Comparison of ENCODE assay signal across 1 cellular context in the genomic region with DNA sequence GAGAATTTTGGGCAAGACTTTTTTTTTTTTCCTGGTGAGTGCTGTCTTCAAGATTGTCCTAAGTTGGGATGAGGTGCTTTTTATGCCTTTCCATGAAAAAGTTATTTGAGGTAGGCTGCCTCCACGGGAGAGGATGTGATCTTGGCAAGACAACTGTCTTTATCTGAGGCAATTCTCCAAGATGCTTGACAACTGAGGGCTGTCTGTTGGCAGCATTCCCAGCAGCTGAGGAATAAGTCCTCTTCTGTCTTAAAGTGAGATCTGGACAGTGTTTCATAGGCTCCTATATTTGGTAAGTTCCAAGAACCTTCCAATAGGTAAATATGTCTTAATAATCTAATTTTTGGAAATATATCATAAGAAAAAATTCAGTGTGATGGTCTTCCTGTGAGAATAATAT.
TF ChIP-seq lines count a peak whose summit lies in the region.

No MANE protein-coding gene starts in this region.

TF ChIP-seq in SK-N-SH, 30 proteins besides CTCF, POLR2A, EP300 and RAD21 (continued from another document):
- TF ChIP-seq, protein P1, sequence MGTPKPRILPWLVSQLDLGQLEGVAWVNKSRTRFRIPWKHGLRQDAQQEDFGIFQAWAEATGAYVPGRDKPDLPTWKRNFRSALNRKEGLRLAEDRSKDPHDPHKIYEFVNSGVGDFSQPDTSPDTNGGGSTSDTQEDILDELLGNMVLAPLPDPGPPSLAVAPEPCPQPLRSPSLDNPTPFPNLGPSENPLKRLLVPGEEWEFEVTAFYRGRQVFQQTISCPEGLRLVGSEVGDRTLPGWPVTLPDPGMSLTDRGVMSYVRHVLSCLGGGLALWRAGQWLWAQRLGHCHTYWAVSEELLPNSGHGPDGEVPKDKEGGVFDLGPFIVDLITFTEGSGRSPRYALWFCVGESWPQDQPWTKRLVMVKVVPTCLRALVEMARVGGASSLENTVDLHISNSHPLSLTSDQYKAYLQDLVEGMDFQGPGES (IDR thresholded peaks at IDR 0.05; ENCODE audit: low read depth, low read length), result no peak
- TF ChIP-seq, protein P2, sequence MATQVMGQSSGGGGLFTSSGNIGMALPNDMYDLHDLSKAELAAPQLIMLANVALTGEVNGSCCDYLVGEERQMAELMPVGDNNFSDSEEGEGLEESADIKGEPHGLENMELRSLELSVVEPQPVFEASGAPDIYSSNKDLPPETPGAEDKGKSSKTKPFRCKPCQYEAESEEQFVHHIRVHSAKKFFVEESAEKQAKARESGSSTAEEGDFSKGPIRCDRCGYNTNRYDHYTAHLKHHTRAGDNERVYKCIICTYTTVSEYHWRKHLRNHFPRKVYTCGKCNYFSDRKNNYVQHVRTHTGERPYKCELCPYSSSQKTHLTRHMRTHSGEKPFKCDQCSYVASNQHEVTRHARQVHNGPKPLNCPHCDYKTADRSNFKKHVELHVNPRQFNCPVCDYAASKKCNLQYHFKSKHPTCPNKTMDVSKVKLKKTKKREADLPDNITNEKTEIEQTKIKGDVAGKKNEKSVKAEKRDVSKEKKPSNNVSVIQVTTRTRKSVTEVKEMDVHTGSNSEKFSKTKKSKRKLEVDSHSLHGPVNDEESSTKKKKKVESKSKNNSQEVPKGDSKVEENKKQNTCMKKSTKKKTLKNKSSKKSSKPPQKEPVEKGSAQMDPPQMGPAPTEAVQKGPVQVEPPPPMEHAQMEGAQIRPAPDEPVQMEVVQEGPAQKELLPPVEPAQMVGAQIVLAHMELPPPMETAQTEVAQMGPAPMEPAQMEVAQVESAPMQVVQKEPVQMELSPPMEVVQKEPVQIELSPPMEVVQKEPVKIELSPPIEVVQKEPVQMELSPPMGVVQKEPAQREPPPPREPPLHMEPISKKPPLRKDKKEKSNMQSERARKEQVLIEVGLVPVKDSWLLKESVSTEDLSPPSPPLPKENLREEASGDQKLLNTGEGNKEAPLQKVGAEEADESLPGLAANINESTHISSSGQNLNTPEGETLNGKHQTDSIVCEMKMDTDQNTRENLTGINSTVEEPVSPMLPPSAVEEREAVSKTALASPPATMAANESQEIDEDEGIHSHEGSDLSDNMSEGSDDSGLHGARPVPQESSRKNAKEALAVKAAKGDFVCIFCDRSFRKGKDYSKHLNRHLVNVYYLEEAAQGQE (IDR thresholded peaks at IDR 0.05; ENCODE audit: low read depth, low read length), result no peak
- TF ChIP-seq GABPA (IDR thresholded peaks at IDR 0.05; ENCODE audit: low read depth) (no peak), TCF12 (IDR thresholded peaks at IDR 0.05) (peak; percentile 94), ELF1 (IDR thresholded peaks at IDR 0.05) (no peak), SMC3 (IDR thresholded peaks at IDR 0.05; ENCODE audit: low read depth, low read length) (peak; percentile 11; the same call in 1 of the 2 replicates), MXI1 (IDR thresholded peaks at IDR 0.05; ENCODE audit: low read depth, low read length) (no peak), JUND (IDR thresholded peaks at IDR 0.05) (peak; percentile 38), TEAD4 (IDR thresholded peaks at IDR 0.05; ENCODE audit: borderline replicate concordance, insufficient read depth) (peak; percentile 29; the same call in 1 of the 2 replicates), MAX (IDR thresholded peaks at IDR 0.05; ENCODE audit: low read depth) (peak; percentile 18; the same call in 1 of the 2 replicates), RFX5 (IDR thresholded peaks at IDR 0.05; ENCODE audit: low read length) (no peak), FOXM1 (IDR thresholded peaks at IDR 0.05; ENCODE audit: low read depth) (no peak), TAF1 (IDR thresholded peaks at IDR 0.05; ENCODE audit: borderline replicate concordance, low read depth, low read length) (no peak), USF2 (IDR thresholded peaks at IDR 0.05; ENCODE audit: borderline replicate concordance, low read depth, low read length) (no peak), FOSL2 (IDR thresholded peaks at IDR 0.05; ENCODE audit: borderline replicate concordance, low read depth) (no peak), NRF1 (IDR thresholded peaks at IDR 0.05; ENCODE audit: low read depth, low read length) (no peak), YY1 (IDR thresholded peaks at IDR 0.05; ENCODE audit: low read depth) (no peak)
- TF ChIP-seq, protein P3, sequence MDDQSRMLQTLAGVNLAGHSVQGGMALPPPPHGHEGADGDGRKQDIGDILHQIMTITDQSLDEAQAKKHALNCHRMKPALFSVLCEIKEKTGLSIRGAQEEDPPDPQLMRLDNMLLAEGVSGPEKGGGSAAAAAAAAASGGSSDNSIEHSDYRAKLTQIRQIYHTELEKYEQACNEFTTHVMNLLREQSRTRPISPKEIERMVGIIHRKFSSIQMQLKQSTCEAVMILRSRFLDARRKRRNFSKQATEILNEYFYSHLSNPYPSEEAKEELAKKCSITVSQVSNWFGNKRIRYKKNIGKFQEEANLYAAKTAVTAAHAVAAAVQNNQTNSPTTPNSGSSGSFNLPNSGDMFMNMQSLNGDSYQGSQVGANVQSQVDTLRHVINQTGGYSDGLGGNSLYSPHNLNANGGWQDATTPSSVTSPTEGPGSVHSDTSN (IDR thresholded peaks at IDR 0.05), result peak; percentile 85
- TF ChIP-seq, protein P4, sequence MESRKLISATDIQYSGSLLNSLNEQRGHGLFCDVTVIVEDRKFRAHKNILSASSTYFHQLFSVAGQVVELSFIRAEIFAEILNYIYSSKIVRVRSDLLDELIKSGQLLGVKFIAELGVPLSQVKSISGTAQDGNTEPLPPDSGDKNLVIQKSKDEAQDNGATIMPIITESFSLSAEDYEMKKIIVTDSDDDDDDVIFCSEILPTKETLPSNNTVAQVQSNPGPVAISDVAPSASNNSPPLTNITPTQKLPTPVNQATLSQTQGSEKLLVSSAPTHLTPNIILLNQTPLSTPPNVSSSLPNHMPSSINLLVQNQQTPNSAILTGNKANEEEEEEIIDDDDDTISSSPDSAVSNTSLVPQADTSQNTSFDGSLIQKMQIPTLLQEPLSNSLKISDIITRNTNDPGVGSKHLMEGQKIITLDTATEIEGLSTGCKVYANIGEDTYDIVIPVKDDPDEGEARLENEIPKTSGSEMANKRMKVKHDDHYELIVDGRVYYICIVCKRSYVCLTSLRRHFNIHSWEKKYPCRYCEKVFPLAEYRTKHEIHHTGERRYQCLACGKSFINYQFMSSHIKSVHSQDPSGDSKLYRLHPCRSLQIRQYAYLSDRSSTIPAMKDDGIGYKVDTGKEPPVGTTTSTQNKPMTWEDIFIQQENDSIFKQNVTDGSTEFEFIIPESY (IDR thresholded peaks at IDR 0.05; ENCODE audit: borderline replicate concordance, low read depth), result no peak
